ENCODE assay signal across 1 cellular context in the genomic region with DNA sequence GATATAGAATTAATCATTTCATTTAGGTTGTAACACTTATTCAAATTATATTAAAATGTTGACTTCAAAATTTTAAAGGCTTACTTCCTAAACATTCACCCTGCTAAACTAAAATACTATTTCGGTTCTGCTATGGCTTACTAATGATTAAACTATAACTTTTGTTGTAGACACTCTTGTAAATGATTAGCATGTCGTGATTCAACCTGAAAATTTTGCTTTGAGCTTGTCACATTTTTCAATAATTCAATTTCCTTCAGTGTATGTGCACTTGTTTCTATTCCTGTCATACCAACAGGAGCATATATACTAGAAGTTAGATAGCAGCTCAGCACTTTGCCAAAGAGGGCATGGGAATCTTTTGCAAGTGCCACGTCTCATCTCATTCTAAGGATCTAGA.
TF ChIP-seq lines count a peak whose summit lies in the region.

No MANE protein-coding gene starts in this region.

TF ChIP-seq in GM12878, 131 proteins besides CTCF, POLR2A, EP300 and RAD21 (continued from another document):
- no peak for TF ChIP-seq PAX5 (IDR thresholded peaks at IDR 0.05; ENCODE audit: borderline replicate concordance, low read depth, low read length)
